ENCODE assay signal across 13 cellular contexts in genomic region chr9:93427655-93428379, GRCh38. TPM values are rescaled to one million over a fixed set of nuclear protein-coding genes. Genes with fewer than 3 reads are reported as not detected.
A peak's percentile ranks its signal among the peaks of the same experiment; 100 is the strongest.
DNase-seq lines count a peak whose midpoint lies in the region; ATAC-seq and TF ChIP-seq lines count a peak whose summit lies in the region.
"Had no signal": no experiment of that assay in that cellular context is flagged by ENCODE, and none has a peak within 500 bp of the region (broad histone marks: within the 10 kb centered on the region; RNA-seq: fewer than 3 reads in every experiment).

No MANE protein-coding gene starts in this region.

- H4K20me1 ChIP-seq in neural progenitor cell (ENCODE audit: low read depth), result no peaks in the 10 kb centered on the region

- H3K9ac ChIP-seq in neural progenitor cell, result no peak overlapping the region

- no peaks in the 10 kb centered on the region for H3F3A ChIP-seq in neural progenitor cell (ENCODE audit: low read depth)

- H3K27ac Mint-ChIP-seq in activated CD8-positive, alpha-beta T cell treated with anti-CD3 and anti-CD28 coated beads for 36 hours, result no peak overlapping the region
- no peak overlapping the region for H3K27ac Mint-ChIP-seq in activated CD8-positive, alpha-beta T cell treated with anti-CD3 and anti-CD28 coated beads, Interleukin-2, amount 10 ng/mL, durations not matched to agents 7 days and 5 days
- no peak overlapping the region for H3K27ac Mint-ChIP-seq in neural progenitor cell

- H3K36me3 Mint-ChIP-seq in activated CD8-positive, alpha-beta T cell treated with anti-CD3 and anti-CD28 coated beads for 36 hours (ENCODE audit: low read depth), result no peaks in the 10 kb centered on the region
- no peaks in the 10 kb centered on the region for H3K36me3 Mint-ChIP-seq in activated CD8-positive, alpha-beta T cell treated with anti-CD3 and anti-CD28 coated beads, Interleukin-2, amount 10 ng/mL, durations not matched to agents 7 days and 5 days (ENCODE audit: low read depth)
- no peaks in the 10 kb centered on the region for H3K36me3 Mint-ChIP-seq in neural progenitor cell

- H3K27me3 Mint-ChIP-seq in activated CD8-positive, alpha-beta T cell treated with anti-CD3 and anti-CD28 coated beads for 36 hours, result peaks cover 8% of the 10 kb centered on the region
- H3K27me3 Mint-ChIP-seq in activated CD8-positive, alpha-beta T cell treated with anti-CD3 and anti-CD28 coated beads, Interleukin-2, amount 10 ng/mL, durations not matched to agents 7 days and 5 days (ENCODE audit: low read depth), result peaks cover 15% of the 10 kb centered on the region
- H3K27me3 Mint-ChIP-seq in neural progenitor cell (ENCODE audit: insufficient read depth, low read depth), result no peaks in the 10 kb centered on the region

- H3K4me3 ChIP-seq in brain microvascular endothelial cell (ENCODE audit: low read depth, low read length) (no peak overlapping the region), neural progenitor cell (no peak overlapping the region)
- H3K4me3 ChIP-seq: thoracic aorta had no signal

- CTCF ChIA-PET in activated CD8-positive, alpha-beta T cell treated with anti-CD3 and anti-CD28 coated beads for 36 hours (lab: Charles Lee), result interaction anchor here (1.0 to 1.1 kb wide), 2 partner anchors 9 to 18 kb away, joined by 3 to 4 read pairs; no protein-coding TSS in a partner anchor
- CTCF ChIA-PET in activated CD8-positive, alpha-beta T cell treated with anti-CD3 and anti-CD28 coated beads, Interleukin-2, amount 10 ng/mL, durations not matched to agents 7 days and 5 days (lab: Charles Lee), result no interaction called here

- H3K4me2 ChIP-seq in neural progenitor cell, result no peak overlapping the region

- H3K27me3 ChIP-seq in brain microvascular endothelial cell (replicated peaks) (no peaks in the 10 kb centered on the region), neural progenitor cell (no peaks in the 10 kb centered on the region)

- ATAC-seq in activated CD8-positive, alpha-beta T cell treated with anti-CD3 and anti-CD28 coated beads for 36 hours, result no peak
- no peak for ATAC-seq in activated CD8-positive, alpha-beta T cell treated with anti-CD3 and anti-CD28 coated beads, Interleukin-2, amount 10 ng/mL, durations not matched to agents 7 days and 5 days
- ATAC-seq in HG03571 (IDR thresholded peaks at IDR 0.05; ENCODE audit: unreplicated experiment), result no peak

- intact Hi-C loops in activated CD8-positive, alpha-beta T cell treated with anti-CD3 and anti-CD28 coated beads for 36 hours (cut with micrococcal nuclease), result no loop called here

- H3K36me3 ChIP-seq in brain microvascular endothelial cell (replicated peaks), result no peaks in the 10 kb centered on the region
- H3K36me3 ChIP-seq in neural progenitor cell, result no peaks in the 10 kb centered on the region
- H3K36me3 ChIP-seq: thoracic aorta had no signal

- POLR2A ChIA-PET in activated CD8-positive, alpha-beta T cell treated with anti-CD3 and anti-CD28 coated beads for 36 hours (lab: Charles Lee), result interaction anchor here (0.6 kb wide), 1 partner anchor 193 kb away, joined by 4 read pairs; no protein-coding TSS in a partner anchor
- POLR2A ChIA-PET in activated CD8-positive, alpha-beta T cell treated with anti-CD3 and anti-CD28 coated beads, Interleukin-2, amount 10 ng/mL, durations not matched to agents 7 days and 5 days (lab: Charles Lee), result no interaction called here

- no peak overlapping the region for H3K27ac ChIP-seq in brain microvascular endothelial cell
- H3K27ac ChIP-seq in neural progenitor cell, result no peak overlapping the region
- H3K27ac ChIP-seq: thoracic aorta had no signal

- H3K9me3 ChIP-seq in neural progenitor cell (ENCODE audit: low read depth), result peaks cover 4% of the 10 kb centered on the region
- H3K9me3 ChIP-seq: thoracic aorta had no signal

- peak; percentile 20 for DNase-seq in activated CD8-positive, alpha-beta T cell treated with anti-CD3 and anti-CD28 coated beads for 36 hours
- DNase-seq in activated CD8-positive, alpha-beta T cell treated with anti-CD3 and anti-CD28 coated beads, Interleukin-2, amount 10 ng/mL, durations not matched to agents 7 days and 5 days, result no peak
- DNase-seq in HT-29 (ENCODE audit: low spot score) (peak; percentile 17), brain microvascular endothelial cell (no peak), neural progenitor cell (ENCODE audit: low spot score) (peak; percentile 31), MV-4-11 (lab: John Stamatoyannopoulos, UW) (no peak), mesenteric fat pad (ENCODE audit: low spot score) (no peak)
- DNase-seq: AML-193, GDM1, midbrain, NCI-H524 treated with DMSO at 0.1 percent for 48 hours had no signal

- H3K4me3 Mint-ChIP-seq in activated CD8-positive, alpha-beta T cell treated with anti-CD3 and anti-CD28 coated beads for 36 hours, result no peak overlapping the region
- no peak overlapping the region for H3K4me3 Mint-ChIP-seq in activated CD8-positive, alpha-beta T cell treated with anti-CD3 and anti-CD28 coated beads, Interleukin-2, amount 10 ng/mL, durations not matched to agents 7 days and 5 days
- H3K4me3 Mint-ChIP-seq in neural progenitor cell, result no peak overlapping the region

- no peak for TF ChIP-seq CTCF in activated CD8-positive, alpha-beta T cell treated with anti-CD3 and anti-CD28 coated beads for 36 hours (IDR thresholded peaks at IDR 0.05)
- TF ChIP-seq CTCF in brain microvascular endothelial cell (IDR thresholded peaks at IDR 0.05; ENCODE audit: low read depth, low read length, missing control alignments) (peak; percentile 30), neural progenitor cell (IDR thresholded peaks at IDR 0.05) (peak; percentile 49)

- H3K4me1 Mint-ChIP-seq in activated CD8-positive, alpha-beta T cell treated with anti-CD3 and anti-CD28 coated beads for 36 hours (ENCODE audit: low read depth), result no peaks in the 10 kb centered on the region
- no peaks in the 10 kb centered on the region for H3K4me1 Mint-ChIP-seq in activated CD8-positive, alpha-beta T cell treated with anti-CD3 and anti-CD28 coated beads, Interleukin-2, amount 10 ng/mL, durations not matched to agents 7 days and 5 days (ENCODE audit: low read depth)
- no peaks in the 10 kb centered on the region for H3K4me1 Mint-ChIP-seq in neural progenitor cell

- in situ Hi-C loops in brain microvascular endothelial cell (cut with HindIII; ENCODE audit: low pct_ligation_motif_present, low sequenced_read_pairs), result no loop called here

- no peaks in the 10 kb centered on the region for H3K79me2 ChIP-seq in neural progenitor cell (ENCODE audit: low read depth)

- H2AFZ ChIP-seq in neural progenitor cell (replicated peaks), result no peak overlapping the region

- no peaks in the 10 kb centered on the region for H3K4me1 ChIP-seq in neural progenitor cell

- no peaks in the 10 kb centered on the region for H3K9me3 Mint-ChIP-seq in activated CD8-positive, alpha-beta T cell treated with anti-CD3 and anti-CD28 coated beads for 36 hours
- no peaks in the 10 kb centered on the region for H3K9me3 Mint-ChIP-seq in activated CD8-positive, alpha-beta T cell treated with anti-CD3 and anti-CD28 coated beads, Interleukin-2, amount 10 ng/mL, durations not matched to agents 7 days and 5 days (ENCODE audit: insufficient read depth)
- H3K9me3 Mint-ChIP-seq in neural progenitor cell, result peaks cover 3% of the 10 kb centered on the region

RNA-seq across cellular contexts. Expression of gene FAM120A, which starts 23.7 kb away (rescaled TPM):
- total RNA-seq in activated CD8-positive, alpha-beta T cell treated with anti-CD3 and anti-CD28 coated beads for 36 hours, result 100 to 1,000 TPM; 121 to 125 TPM
- total RNA-seq in activated CD8-positive, alpha-beta T cell treated with anti-CD3 and anti-CD28 coated beads, Interleukin-2, amount 10 ng/mL, durations not matched to agents 7 days and 5 days, result 100 to 1,000 TPM; 139 to 141 TPM
- 115 TPM in 2 replicates for total RNA-seq in HT-29 (2014; rRNA removed; shearing (Covaris generic))
- total RNA-seq in neural progenitor cell (ENCODE audit: low replicate concordance) (17.2 and 22.4 TPM in 2 replicates), mesenteric fat pad (98.0 TPM)

RNA-seq across cellular contexts. Expression of gene FAM120AOS, which starts 25.6 kb away (rescaled TPM):
- 10 to 100 TPM; 32.8 to 36.4 TPM for total RNA-seq in activated CD8-positive, alpha-beta T cell treated with anti-CD3 and anti-CD28 coated beads for 36 hours
- total RNA-seq in activated CD8-positive, alpha-beta T cell treated with anti-CD3 and anti-CD28 coated beads, Interleukin-2, amount 10 ng/mL, durations not matched to agents 7 days and 5 days, result 10 to 100 TPM; 35.1 to 36.5 TPM
- total RNA-seq in HT-29 (2014; rRNA removed; shearing (Covaris generic)), result 41.3 and 51.0 TPM in 2 replicates
- total RNA-seq in neural progenitor cell (ENCODE audit: low replicate concordance) (38.7 and 40.9 TPM in 2 replicates), mesenteric fat pad (43.9 TPM)

Comparison
In these comparisons a context has a peak if more than half of its experiments do, and no peak if none do; other contexts are left out.
1. DNase-seq: peak in activated CD8-positive, alpha-beta T cell treated with anti-CD3 and anti-CD28 coated beads for 36 hours (single experiment), HT-29 (single experiment) and neural progenitor cell (single experiment); none in activated CD8-positive, alpha-beta T cell treated with anti-CD3 and anti-CD28 coated beads, Interleukin-2, amount 10 ng/mL, durations not matched to agents 7 days and 5 days (single experiment), brain microvascular endothelial cell (single experiment), MV-4-11 (single experiment) and mesenteric fat pad (single experiment).